In genomic region chr5:25107878-25108277, GRCh38 we compare ENCODE assay signal across 16 cellular contexts.
DNase-seq lines count a peak whose midpoint lies in the region; ATAC-seq, FAIRE-seq and TF ChIP-seq lines count a peak whose summit lies in the region.
"Had no signal": no experiment of that assay in that cellular context is flagged by ENCODE, and none has a peak within 500 bp of the region (broad histone marks: within the 10 kb centered on the region; RNA-seq: fewer than 3 reads in every experiment).

No MANE protein-coding gene starts in this region.

- no peak overlapping the region for H3K23ac ChIP-seq in neuronal stem cell (ENCODE audit: low read depth, low read length, poor library complexity)

- H3K36me3 Mint-ChIP-seq in GM23338 (ENCODE audit: low read depth) (no peaks in the 10 kb centered on the region), astrocyte (ENCODE audit: low read depth, unreplicated experiment) (no peaks in the 10 kb centered on the region)

- H2AFZ ChIP-seq in GM23338 (0 out of 2 replicates have a peak overlapping the region, but pooled peaks have one; percentile 9), astrocyte (ENCODE audit: low read depth, low read length) (peak overlapping the region; percentile 16), neuronal stem cell (ENCODE audit: low read length) (peak overlapping the region; percentile 7)

- H3K4me3 ChIP-seq in GM23338 (no peak overlapping the region), astrocyte (ENCODE audit: insufficient read depth, low read depth, low read length) (peak overlapping the region; percentile 8), neuronal stem cell (ENCODE audit: low read length in 2 of 2) (no peak overlapping the region)
- H3K4me3 ChIP-seq: HAP-1 had no signal

- H3K27ac ChIP-seq in GM23338 (ENCODE audit: low read depth) (no peak overlapping the region), astrocyte (ENCODE audit: low read depth, low read length) (peak overlapping the region; percentile 32), neuronal stem cell (replicated peaks; ENCODE audit: low read length) (no peak overlapping the region)

- H4K8ac ChIP-seq in neuronal stem cell (ENCODE audit: low read depth, low read length): no peak overlapping the region

- H3K9ac ChIP-seq in astrocyte (ENCODE audit: low read length) (peak overlapping the region; percentile 8), neuronal stem cell (ENCODE audit: low read depth, low read length, poor library complexity) (no peak overlapping the region)

- no peaks in the 10 kb centered on the region for H3K9me2 ChIP-seq in GM23338 (ENCODE audit: insufficient read depth)

- no peak overlapping the region for H2BK120ac ChIP-seq in neuronal stem cell (ENCODE audit: low read depth, low read length)

- no peak overlapping the region for H2AK5ac ChIP-seq in neuronal stem cell (ENCODE audit: low read depth, low read length)

- no peak overlapping the region for H3K18ac ChIP-seq in neuronal stem cell (ENCODE audit: low read length)

- no peak overlapping the region for H3K27ac Mint-ChIP-seq in GM23338
- no peak overlapping the region for H3K27ac Mint-ChIP-seq in astrocyte (ENCODE audit: unreplicated experiment)
- H3K27ac Mint-ChIP-seq: CD4-positive, alpha-beta T cell had no signal

- no peak overlapping the region for H4K91ac ChIP-seq in neuronal stem cell (ENCODE audit: low read depth, low read length, poor library complexity)

- H3K79me1 ChIP-seq in neuronal stem cell (ENCODE audit: low read depth, low read length): no peaks in the 10 kb centered on the region

- no peak overlapping the region for H3K14ac ChIP-seq in neuronal stem cell (ENCODE audit: low read length)

- H3K27me3 Mint-ChIP-seq in GM23338 (ENCODE audit: insufficient read depth, low read depth, poor library complexity): no peaks in the 10 kb centered on the region
- H3K27me3 Mint-ChIP-seq in astrocyte (ENCODE audit: low read depth, unreplicated experiment): no peaks in the 10 kb centered on the region
- H3K27me3 Mint-ChIP-seq: CD4-positive, alpha-beta T cell had no signal

- TF ChIP-seq CTCF in GM23338 (conservative IDR thresholded peaks at IDR 0.05; ENCODE audit: low read depth in 2 of 2) (no peak), astrocyte (IDR thresholded peaks at IDR 0.05; ENCODE audit: insufficient read depth, low read depth, low read length) (no peak)

- no peaks in the 10 kb centered on the region for H3K9me3 ChIP-seq in astrocyte (ENCODE audit: insufficient read depth, low read depth, low read length)
- H3K9me3 ChIP-seq in neuronal stem cell (replicated peaks in 1 of 2; ENCODE audit: control insufficient read depth in 2 of 2, insufficient read depth in 1 of 2, low read depth in 1 of 2, low read length in 2 of 2): no peaks in the 10 kb centered on the region
- H3K9me3 ChIP-seq: HAP-1 had no signal

- H3K4me1 ChIP-seq in GM23338 (ENCODE audit: insufficient read depth): peaks cover 15% of the 10 kb centered on the region
- peaks cover 4% of the 10 kb centered on the region for H3K4me1 ChIP-seq in astrocyte (ENCODE audit: insufficient read depth, low read length)
- H3K4me1 ChIP-seq in neuronal stem cell (ENCODE audit: control insufficient read depth in 2 of 2, insufficient read depth in 1 of 2, low read depth in 1 of 2, low read length in 2 of 2): no peaks in the 10 kb centered on the region

- H3K79me2 ChIP-seq in GM23338 (replicated peaks; ENCODE audit: insufficient read depth): no peaks in the 10 kb centered on the region
- H3K79me2 ChIP-seq in astrocyte (ENCODE audit: insufficient read depth, low read length): no peaks in the 10 kb centered on the region

- H3K4me2 ChIP-seq in GM23338 (no peak overlapping the region), astrocyte (ENCODE audit: low read length) (peak overlapping the region; percentile 77), neuronal stem cell (ENCODE audit: insufficient read depth, low read length, poor library complexity, severe bottlenecking) (no peak overlapping the region)

- H3K36me3 ChIP-seq in GM23338 (ENCODE audit: insufficient read depth) (no peaks in the 10 kb centered on the region), astrocyte (ENCODE audit: insufficient read depth, low read length) (no peaks in the 10 kb centered on the region), neuronal stem cell (replicated peaks in 1 of 2; ENCODE audit: control insufficient read depth in 2 of 2, insufficient read depth in 2 of 2, low read length in 2 of 2) (no peaks in the 10 kb centered on the region)
- H3K36me3 ChIP-seq: HAP-1 had no signal

- no peak overlapping the region for H2BK12ac ChIP-seq in neuronal stem cell (ENCODE audit: low read length)

- H2BK15ac ChIP-seq in neuronal stem cell (ENCODE audit: low read length): no peak overlapping the region

- no peak for DNase-seq in GM23338 (ENCODE audit: low spot score)
- peak; percentile 67 for DNase-seq in M059J (ENCODE audit: low read depth)
- peak; percentile 28 for DNase-seq in astrocyte (ENCODE audit: low read depth)
- no peak for DNase-seq in neuronal stem cell (ENCODE audit: low spot score)
- no peak for DNase-seq in GF-D8 (lab: John Stamatoyannopoulos, UW)
- no peak for DNase-seq in NCI-H1417 (lab: John Stamatoyannopoulos, UW)
- DNase-seq: CD4-positive, alpha-beta T cell; EL; MV-4-11; NCI-H1417 treated with DMSO at 0.1 percent for 48 hours; NCI-H1930; NCI-H2171 treated with DMSO at 0.1 percent for 48 hours; SHP77 treated with DMSO at 0.1 percent for 48 hours had no signal

- no CpG with 5 or more reads among the region's 5 CpGs for WGBS in neuronal stem cell (ENCODE audit: extremely low coverage in 2 of 2, insufficient read length in 2 of 2, insufficient replicate concordance in 1 of 2), 2 donors

- no peak overlapping the region for H2BK5ac ChIP-seq in neuronal stem cell (ENCODE audit: low read length)

- no peak for ATAC-seq in GM23338
- ATAC-seq in GM21447 (IDR thresholded peaks at IDR 0.05; ENCODE audit: unreplicated experiment): no peak

- H4K20me1 ChIP-seq in GM23338 (replicated peaks; ENCODE audit: insufficient read depth): no peaks in the 10 kb centered on the region
- H4K20me1 ChIP-seq in astrocyte (ENCODE audit: insufficient read depth, low read length): no peaks in the 10 kb centered on the region

- no peak overlapping the region for H3K4ac ChIP-seq in neuronal stem cell (ENCODE audit: low read length)

- H3K9me3 Mint-ChIP-seq in GM23338 (peaks cover 5% of the 10 kb centered on the region; the same call in 1 of the 3 replicates), astrocyte (ENCODE audit: unreplicated experiment) (no peaks in the 10 kb centered on the region)

- no peaks in the 10 kb centered on the region for H3F3A ChIP-seq in GM23338 (replicated peaks; ENCODE audit: low read depth)

- H3K4me1 Mint-ChIP-seq in GM23338: peaks cover 6% of the 10 kb centered on the region
- peaks cover 4% of the 10 kb centered on the region for H3K4me1 Mint-ChIP-seq in astrocyte (ENCODE audit: low read depth, unreplicated experiment)

- H3K27me3 ChIP-seq in GM23338 (ENCODE audit: insufficient read depth): no peaks in the 10 kb centered on the region
- H3K27me3 ChIP-seq in astrocyte (ENCODE audit: insufficient read depth, low read length): no peaks in the 10 kb centered on the region
- H3K27me3 ChIP-seq in neuronal stem cell (ENCODE audit: control insufficient read depth in 3 of 3, insufficient read depth in 3 of 3, low read depth in 1 of 3, low read length in 3 of 3): no peaks in the 10 kb centered on the region

- no peak for FAIRE-seq in astrocyte (lab: Jason Lieb, UNC)
- FAIRE-seq: GM19239 had no signal

- H3K4me3 Mint-ChIP-seq in GM23338 (no peak overlapping the region), astrocyte (ENCODE audit: unreplicated experiment) (no peak overlapping the region)
- H3K4me3 Mint-ChIP-seq: CD4-positive, alpha-beta T cell had no signal

TF ChIP-seq in GM23338, 12 proteins besides CTCF, POLR2A, EP300 and RAD21 (continues in another document):
- no peak for TF ChIP-seq POLR2AphosphoS5 (IDR thresholded peaks at IDR 0.05; ENCODE audit: low read depth)

Comparison
In these comparisons a context has a peak if more than half of its experiments do, and no peak if none do; other contexts are left out.
1. DNase-seq: peak in M059J (single experiment) and astrocyte (single experiment); none in GM23338 (single experiment), neuronal stem cell (single experiment), GF-D8 (single experiment) and NCI-H1417 (0 of 3).
2. Peak in every context shown above with its lines, with median percentiles within 50 percentile points of each other: H2AFZ ChIP-seq.